Comparison of ENCODE assay signal across 1 cellular context in genomic region chr7:144857463-144857862, GRCh38.
TF ChIP-seq lines count a peak whose summit lies in the region.

No MANE protein-coding gene starts in this region.

TF ChIP-seq in K562, 482 proteins besides CTCF, POLR2A, EP300 and RAD21 (continued from another document):
- no peak for TF ChIP-seq ZBTB40 (IDR thresholded peaks at IDR 0.05)
- TF ChIP-seq ZBTB40 (CRISPR knock-in tag; IDR thresholded peaks at IDR 0.05), result no peak
- TF ChIP-seq ZNF121 (CRISPR knock-in tag; conservative IDR thresholded peaks at IDR 0.05), result no peak
- TF ChIP-seq TARDBP (IDR thresholded peaks at IDR 0.05), result no peak
- no peak for TF ChIP-seq CBFB (CRISPR knock-in tag; IDR thresholded peaks at IDR 0.05)
- no peak for TF ChIP-seq GMEB1 (CRISPR knock-in tag; IDR thresholded peaks at IDR 0.05)
- no peak for TF ChIP-seq PHB (CRISPR knock-in tag; IDR thresholded peaks at IDR 0.05)
- TF ChIP-seq THRB (CRISPR knock-in tag; conservative IDR thresholded peaks at IDR 0.05), result no peak
- no peak for TF ChIP-seq YBX1 (IDR thresholded peaks at IDR 0.05)
- no peak for TF ChIP-seq ZNF639 (CRISPR knock-in tag; conservative IDR thresholded peaks at IDR 0.05 in 1 of 2, IDR thresholded peaks at IDR 0.05 in 1 of 2)
- no peak for TF ChIP-seq CBX1 (IDR thresholded peaks at IDR 0.05; ENCODE audit: low read depth)
- peak; percentile 94 for TF ChIP-seq TFE3 (CRISPR knock-in tag; IDR thresholded peaks at IDR 0.05)
- TF ChIP-seq ZNF134 (CRISPR knock-in tag; conservative IDR thresholded peaks at IDR 0.05), result no peak
- TF ChIP-seq ETS2 (tag; IDR thresholded peaks at IDR 0.05; ENCODE audit: borderline replicate concordance, poor library complexity, severe bottlenecking), result no peak
- peak; percentile 25; the same call in 1 of the 2 replicates for TF ChIP-seq USF2 (CRISPR knock-in tag; IDR thresholded peaks at IDR 0.05)
- peak; percentile 72 for TF ChIP-seq RAD51 (IDR thresholded peaks at IDR 0.05; ENCODE audit: borderline replicate concordance, low read depth)
- no peak for TF ChIP-seq ETV5 (CRISPR knock-in tag; IDR thresholded peaks at IDR 0.05; ENCODE audit: low read depth)
- TF ChIP-seq POLR3G (IDR thresholded peaks at IDR 0.05; ENCODE audit: extremely low read depth, insufficient read length, insufficient replicate concordance), result no peak
- no peak for TF ChIP-seq CREM (IDR thresholded peaks at IDR 0.05; ENCODE audit: low read depth)
- 0 out of 2 replicates have a peak, but pooled peaks have one; percentile 22 for TF ChIP-seq TOE1 (IDR thresholded peaks at IDR 0.05; ENCODE audit: borderline replicate concordance)
- no peak for TF ChIP-seq TOE1 (CRISPR knock-in tag; IDR thresholded peaks at IDR 0.05; ENCODE audit: borderline replicate concordance, low read depth)
- TF ChIP-seq CREB5 (CRISPR knock-in tag; IDR thresholded peaks at IDR 0.05), result no peak
- no peak for TF ChIP-seq PPARD (CRISPR knock-in tag; IDR thresholded peaks at IDR 0.05)
- no peak for TF ChIP-seq FOXM1 (IDR thresholded peaks at IDR 0.05; ENCODE audit: low read depth)
- no peak for TF ChIP-seq FOXM1 (CRISPR knock-in tag; IDR thresholded peaks at IDR 0.05; ENCODE audit: low read depth)
- no peak for TF ChIP-seq SAFB (IDR thresholded peaks at IDR 0.05; ENCODE audit: borderline replicate concordance, low read depth, low read length)
- no peak for TF ChIP-seq IRF1 (CRISPR knock-in tag; IDR thresholded peaks at IDR 0.05; ENCODE audit: borderline replicate concordance)
- TF ChIP-seq C11orf30 (IDR thresholded peaks at IDR 0.05; ENCODE audit: low read depth), result no peak
- TF ChIP-seq NCOA4 (IDR thresholded peaks at IDR 0.05; ENCODE audit: partially characterized antibody), result no peak
